Comparison of ENCODE assay signal across 1 cellular context in the genomic region with DNA sequence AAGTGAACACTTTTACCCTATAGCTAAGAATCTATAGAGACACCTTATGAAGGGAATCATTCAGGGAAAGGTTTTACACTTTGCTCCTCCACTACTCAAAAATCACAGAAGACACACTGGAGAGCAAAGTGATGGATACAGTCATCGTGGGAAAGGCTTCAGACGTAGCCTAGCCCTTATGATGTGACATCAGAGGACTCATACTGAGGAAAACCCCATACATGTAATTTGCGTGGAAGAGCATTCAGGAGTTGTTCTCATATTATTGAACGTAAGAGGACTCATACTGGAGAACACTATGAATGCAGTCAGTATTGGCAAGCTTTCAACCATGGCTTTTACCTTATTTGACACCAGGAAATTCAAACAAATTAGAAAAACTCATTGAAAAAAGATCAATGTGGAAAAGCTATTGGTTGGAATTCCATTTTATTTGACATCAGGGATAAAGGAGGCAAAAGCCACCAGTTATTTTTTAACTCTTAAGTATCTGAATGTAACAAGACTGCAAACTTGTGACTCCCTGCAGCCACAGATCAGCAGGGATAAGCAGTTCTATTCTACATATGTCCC.
A peak's percentile ranks its signal among the peaks of the same experiment; 100 is the strongest.
TF ChIP-seq lines count a peak whose summit lies in the region.

No MANE protein-coding gene starts in this region.

TF ChIP-seq in HepG2, 621 proteins besides CTCF, POLR2A, EP300 and RAD21:
- TF ChIP-seq BRCA1 (CRISPR knock-in tag; IDR thresholded peaks at IDR 0.05) (no peak), ZNF274 (CRISPR knock-in tag; IDR thresholded peaks at IDR 0.05) (peak; percentile 63; the same call in 1 of the 2 replicates)
